ENCODE assay signal across 20 cellular contexts in genomic region chr20:12638633-12639360, GRCh38.
"Had no signal": no experiment of that assay in that cellular context is flagged by ENCODE, and none has a peak within 500 bp of the region (broad histone marks: within the 10 kb centered on the region; RNA-seq: fewer than 3 reads in every experiment).

No MANE protein-coding gene starts in this region.

- H3K9me3 Mint-ChIP-seq: activated CD4-positive, alpha-beta T cell treated with anti-CD3 and anti-CD28 coated beads, Interleukin-2, amount 10 ng/mL, durations not matched to agents 24 days and 14 days; activated naive CD8-positive, alpha-beta T cell treated with anti-CD3 and anti-CD28 coated beads, Interleukin-2, amount 50 U/mL, for 24 hours; memory B cell; nephron; stimulated activated naive CD8-positive, alpha-beta T cell treated with anti-CD3 and anti-CD28 coated beads, Interleukin-15, amount 100 ng/mL, for 72 hours had no signal

- H3K36me3 Mint-ChIP-seq: immature natural killer cell; memory B cell; stimulated activated effector memory CD8-positive, alpha-beta T cell treated with anti-CD3 and anti-CD28 coated beads, Interleukin-12 subunit alpha, Interleukin-12 subunit beta, amount 100 ng/mL, for 72 hours had no signal

- H3K27me3 Mint-ChIP-seq: activated CD4-positive, alpha-beta memory T cell treated with anti-CD3 and anti-CD28 coated beads, Interleukin-2, amount 10 ng/mL, durations not matched to agents 7 days and 5 days; activated CD4-positive, alpha-beta T cell treated with anti-CD3 and anti-CD28 coated beads, Interleukin-2, amount 10 ng/mL, durations not matched to agents 24 days and 14 days; activated naive CD8-positive, alpha-beta T cell treated with anti-CD3 and anti-CD28 coated beads, Interleukin-2, amount 50 U/mL, for 24 hours; memory B cell; stimulated activated naive CD8-positive, alpha-beta T cell treated with anti-CD3 and anti-CD28 coated beads, Interleukin-15, amount 100 ng/mL, for 72 hours; T-helper 17 cell had no signal

- H3K27ac ChIP-seq: coronary artery, parathyroid adenoma, right lobe of liver, skin epidermis, tibial nerve had no signal

- H3K27me3 ChIP-seq: right lobe of liver, tibial nerve had no signal

- H3K4me1 Mint-ChIP-seq: activated CD4-positive, alpha-beta memory T cell treated with anti-CD3 and anti-CD28 coated beads, Interleukin-2, amount 10 ng/mL, durations not matched to agents 7 days and 5 days; activated CD4-positive, alpha-beta T cell treated with anti-CD3 and anti-CD28 coated beads, Interleukin-2, amount 10 ng/mL, durations not matched to agents 24 days and 14 days; activated naive CD8-positive, alpha-beta T cell treated with anti-CD3 and anti-CD28 coated beads, Interleukin-2, amount 50 U/mL, for 24 hours; immature natural killer cell; memory B cell; nephron; stimulated activated effector memory CD8-positive, alpha-beta T cell treated with anti-CD3 and anti-CD28 coated beads, Interleukin-12 subunit alpha, Interleukin-12 subunit beta, amount 100 ng/mL, for 72 hours; stimulated activated naive CD8-positive, alpha-beta T cell treated with anti-CD3 and anti-CD28 coated beads, Interleukin-15, amount 100 ng/mL, for 72 hours; T-helper 17 cell had no signal

- DNase-seq: activated CD4-positive, alpha-beta memory T cell treated with anti-CD3 and anti-CD28 coated beads, Interleukin-2, amount 10 ng/mL, durations not matched to agents 7 days and 5 days; activated CD4-positive, alpha-beta T cell treated with anti-CD3 and anti-CD28 coated beads, Interleukin-2, amount 10 ng/mL, durations not matched to agents 24 days and 14 days; activated gamma-delta T cell; activated naive CD4-positive, alpha-beta T cell treated with anti-CD3 and anti-CD28 coated beads, Interleukin-2, amount 50 U/mL, for 16 hours; activated naive CD8-positive, alpha-beta T cell treated with anti-CD3 and anti-CD28 coated beads, Interleukin-2, amount 50 U/mL, for 24 hours; cerebellar nuclear complex; immature natural killer cell; kidney glomerular epithelial cell; right lobe of liver; stimulated activated CD4-positive, alpha-beta T cell treated with anti-CD3 and anti-CD28 coated beads, Interleukin-1b, Interleukin-23, amount 100 ng/mL, for 48 hours; stimulated activated naive CD8-positive, alpha-beta T cell treated with anti-CD3 and anti-CD28 coated beads, Interleukin-15, amount 100 ng/mL, for 72 hours; T-helper 17 cell had no signal

- H2AFZ ChIP-seq: parathyroid adenoma had no signal

- H3K9ac ChIP-seq: parathyroid adenoma had no signal

- H3K4me3 Mint-ChIP-seq: activated CD4-positive, alpha-beta memory T cell treated with anti-CD3 and anti-CD28 coated beads, Interleukin-2, amount 10 ng/mL, durations not matched to agents 7 days and 5 days; activated CD4-positive, alpha-beta T cell treated with anti-CD3 and anti-CD28 coated beads, Interleukin-2, amount 10 ng/mL, durations not matched to agents 24 days and 14 days; activated naive CD8-positive, alpha-beta T cell treated with anti-CD3 and anti-CD28 coated beads, Interleukin-2, amount 50 U/mL, for 24 hours; activated T-helper 1 cell treated with anti-CD3 and anti-CD28 coated beads, Interleukin-12 subunit alpha, Interleukin-12 subunit beta, Interleukin-2, Interleukin-4 antibody, amounts not matched to agents 30 ng/mL and 10 ng/mL and 1 ng/mL, durations not matched to agents 14 hours and 24 hours and 36 hours; immature natural killer cell; memory B cell; nephron; stimulated activated effector memory CD8-positive, alpha-beta T cell treated with anti-CD3 and anti-CD28 coated beads, Interleukin-12 subunit alpha, Interleukin-12 subunit beta, amount 100 ng/mL, for 72 hours; stimulated activated naive CD8-positive, alpha-beta T cell treated with anti-CD3 and anti-CD28 coated beads, Interleukin-15, amount 100 ng/mL, for 72 hours; T-helper 17 cell had no signal

- H3K36me3 ChIP-seq: right lobe of liver, tibial nerve had no signal

- H3K9me3 ChIP-seq: right lobe of liver, tibial nerve had no signal

- H3K27ac Mint-ChIP-seq: activated CD4-positive, alpha-beta memory T cell treated with anti-CD3 and anti-CD28 coated beads, Interleukin-2, amount 10 ng/mL, durations not matched to agents 7 days and 5 days; activated CD4-positive, alpha-beta T cell treated with anti-CD3 and anti-CD28 coated beads, Interleukin-2, amount 10 ng/mL, durations not matched to agents 24 days and 14 days; activated naive CD8-positive, alpha-beta T cell treated with anti-CD3 and anti-CD28 coated beads, Interleukin-2, amount 50 U/mL, for 24 hours; activated T-helper 1 cell treated with anti-CD3 and anti-CD28 coated beads, Interleukin-12 subunit alpha, Interleukin-12 subunit beta, Interleukin-2, Interleukin-4 antibody, amounts not matched to agents 30 ng/mL and 10 ng/mL and 1 ng/mL, durations not matched to agents 14 hours and 24 hours and 36 hours; immature natural killer cell; memory B cell; nephron; stimulated activated effector memory CD8-positive, alpha-beta T cell treated with anti-CD3 and anti-CD28 coated beads, Interleukin-12 subunit alpha, Interleukin-12 subunit beta, amount 100 ng/mL, for 72 hours; stimulated activated naive CD8-positive, alpha-beta T cell treated with anti-CD3 and anti-CD28 coated beads, Interleukin-15, amount 100 ng/mL, for 72 hours; T-helper 17 cell had no signal

- H3K79me2 ChIP-seq: parathyroid adenoma had no signal

- H3K4me1 ChIP-seq: parathyroid adenoma, right lobe of liver, tibial nerve had no signal

- H3K4me3 ChIP-seq: coronary artery, right lobe of liver, skin epidermis, tibial nerve had no signal

- ATAC-seq: activated naive CD8-positive, alpha-beta T cell treated with anti-CD3 and anti-CD28 coated beads, Interleukin-2, amount 50 U/mL, for 24 hours; right lobe of liver; stimulated activated effector memory CD8-positive, alpha-beta T cell treated with anti-CD3 and anti-CD28 coated beads, Interleukin-12 subunit alpha, Interleukin-12 subunit beta, amount 100 ng/mL, for 72 hours; stimulated activated naive CD8-positive, alpha-beta T cell treated with anti-CD3 and anti-CD28 coated beads, Interleukin-15, amount 100 ng/mL, for 72 hours; T-helper 17 cell had no signal
